Comparison of ENCODE assay signal across 9 cellular contexts in genomic region chr17:19003966-19004600, GRCh38. TPM values are rescaled to one million over a fixed set of nuclear protein-coding genes. Genes with fewer than 3 reads are reported as not detected.
DNase-seq lines count a peak whose midpoint lies in the region; ATAC-seq and TF ChIP-seq lines count a peak whose summit lies in the region.
"Had no signal": no experiment of that assay in that cellular context is flagged by ENCODE, and none has a peak within 500 bp of the region (broad histone marks: within the 10 kb centered on the region; RNA-seq: fewer than 3 reads in every experiment).

No MANE protein-coding gene starts in this region.

- no peaks in the 10 kb centered on the region for H3K27me3 ChIP-seq in OCI-LY1 (ENCODE audit: insufficient read depth, low read length)
- H3K27me3 ChIP-seq in heart right ventricle = peaks cover 0 to 14% (median 0%) of the 10 kb centered on the region in 7 donors
- H3K27me3 ChIP-seq in sigmoid colon = no peaks in the 10 kb centered on the region

- TF ChIP-seq POLR2A in sigmoid colon (IDR thresholded peaks at IDR 0.05) = no peak

- peak; percentile 19 for ATAC-seq in HG02588 (IDR thresholded peaks at IDR 0.05; ENCODE audit: unreplicated experiment)
- peak in 3 of 8 donors; percentile 3 to 16 (median 5) for ATAC-seq in heart right ventricle

- H4K20me1 ChIP-seq in OCI-LY1 (ENCODE audit: insufficient read depth, low read length) = no peaks in the 10 kb centered on the region

- intact Hi-C loops in heart right ventricle (cut with DNase I) (no loop called here), sigmoid colon (cut with DNase I) (no loop called here)

- H3K9me2 ChIP-seq in OCI-LY1 (ENCODE audit: low read depth, low read length) = no peaks in the 10 kb centered on the region

- H3K4me3 ChIP-seq in OCI-LY1 (ENCODE audit: low read depth, low read length, poor library complexity, severe bottlenecking) (peak overlapping the region; percentile 68), heart right ventricle (peak overlapping the region; percentile 14 to 62 (median 55)), sigmoid colon (peak overlapping the region; percentile 47 to 69 (median 64))

- H3K9me3 ChIP-seq in OCI-LY1 (ENCODE audit: low read length) (no peaks in the 10 kb centered on the region), heart right ventricle (peaks cover 0 to 12% (median 0%) of the 10 kb centered on the region in 11 donors), sigmoid colon (no peaks in the 10 kb centered on the region)

- H3K79me2 ChIP-seq in OCI-LY1 (ENCODE audit: insufficient read depth, low read length) = no peaks in the 10 kb centered on the region

- H3K36me3 ChIP-seq in OCI-LY1 (ENCODE audit: insufficient read depth, low read length) (peaks cover 10% of the 10 kb centered on the region; the same call in 1 of the 2 replicates), heart right ventricle (no peaks in the 10 kb centered on the region), sigmoid colon (no peaks in the 10 kb centered on the region)

- no peak for TF ChIP-seq EP300 in sigmoid colon (IDR thresholded peaks at IDR 0.05)

- H3K4me1 ChIP-seq in OCI-LY1 (ENCODE audit: insufficient read depth, low read length, severe bottlenecking) = peaks cover 31% of the 10 kb centered on the region
- peaks cover 0 to 33% (median 10%) of the 10 kb centered on the region in 9 donors for H3K4me1 ChIP-seq in heart right ventricle
- H3K4me1 ChIP-seq in sigmoid colon = peaks cover 0 to 16% (median 13%) of the 10 kb centered on the region in 4 donors

- H3K27ac ChIP-seq in OCI-LY1 (ENCODE audit: low read depth, low read length, poor library complexity, severe bottlenecking) (no peak overlapping the region), heart right ventricle (peak overlapping the region in 1 of 10 donors; percentile 71), sigmoid colon (peak overlapping the region; percentile 64 to 77 (median 70))

- peak overlapping the region; percentile 90 for H3K4me2 ChIP-seq in OCI-LY1 (ENCODE audit: low read length)

- WGBS in heart right ventricle, 2 donors = 4% methylated on average over 46 of the region's 46 CpGs
- 1% methylated on average over 46 of the region's 46 CpGs for WGBS in sigmoid colon, 2 donors

- peak overlapping the region; percentile 66 for H3K9ac ChIP-seq in OCI-LY1 (ENCODE audit: low read length)

- DNase-seq in ELR (ENCODE audit: low read depth) = peak; percentile 78
- DNase-seq in activated effector memory CD4-positive, alpha-beta T cell treated with anti-CD3 and anti-CD28 coated beads, Interleukin-2, amount 50 U/mL, for 16 hours = peak; percentile 83
- DNase-seq in heart right ventricle = no peak
- no peak for DNase-seq in sigmoid colon
- no peak for DNase-seq in H4 (ENCODE audit: low spot score)
- no peak for DNase-seq in NCI-H524 treated with DMSO at 0.1 percent for 48 hours (lab: John Stamatoyannopoulos, UW)

- TF ChIP-seq CTCF in OCI-LY1 (IDR thresholded peaks at IDR 0.05; ENCODE audit: low read length) (no peak), heart right ventricle (IDR thresholded peaks at IDR 0.05) (no peak), sigmoid colon (IDR thresholded peaks at IDR 0.05) (no peak)

- H2AFZ ChIP-seq in OCI-LY1 (ENCODE audit: low read length) = no peak overlapping the region

- H3F3A ChIP-seq in OCI-LY1 (ENCODE audit: insufficient read depth, low read length) = no peaks in the 10 kb centered on the region

RNA-seq across cellular contexts. Expression of gene FAM83G, which starts 0.5 kb away (rescaled TPM):
- total RNA-seq in heart right ventricle (1 to 10 TPM in 9 of 10 donors, under 1 TPM in 1; 0.96 to 4.0 (median 1.7) TPM), sigmoid colon (1 to 10 TPM; 2.3 to 2.9 (median 2.6) TPM)
- polyA plus RNA-seq in heart right ventricle (1 to 10 TPM; 1.1 to 5.5 TPM), sigmoid colon (10 to 100 TPM; 10.2 to 23.8 (median 22.0) TPM)
- 4.4 and 5.9 TPM in 2 replicates for total RNA-seq in H4 (2014; rRNA removed; shearing (Covaris generic))

RNA-seq across cellular contexts. Expression of gene GRAP, which starts 42.7 kb away (rescaled TPM):
- 1 to 10 TPM in 9 of 10 donors, under 1 TPM in 1; 0.99 to 3.6 (median 2.2) TPM for total RNA-seq in heart right ventricle
- 1 to 10 TPM; 2.6 to 3.7 TPM for polyA plus RNA-seq in heart right ventricle
- total RNA-seq in sigmoid colon = 1 to 10 TPM; 2.8 to 9.6 (median 3.2) TPM
- polyA plus RNA-seq in sigmoid colon = 10 to 100 TPM in 1 of 3 donors, 1 to 10 TPM in 2; 1.2 to 18.2 (median 9.6) TPM
- total RNA-seq in H4 (2014; rRNA removed; shearing (Covaris generic)) = 0.23 TPM in 1 of 2 replicates, not detected in the other

RNA-seq across cellular contexts. Expression of gene SLC5A10, which starts 52.1 kb away (rescaled TPM):
- under 1 TPM in 4 of 10 donors, not detected in 6; 0.09 to 0.19 (median 0.12) TPM for total RNA-seq in heart right ventricle
- polyA plus RNA-seq in heart right ventricle = under 1 TPM; 0.06 to 0.07 TPM
- not detected for total RNA-seq in sigmoid colon
- under 1 TPM in 1 of 3 donors, not detected in 2; 0.19 TPM for polyA plus RNA-seq in sigmoid colon
- 0.10 TPM in 1 of 2 replicates, not detected in the other for total RNA-seq in H4 (2014; rRNA removed; shearing (Covaris generic))
- total RNA-seq: T-helper 2 cell treated with Interferon-gamma antibody and Interleukin-4, amounts not matched to agents 100 ng/mL and 5 ng/mL, for 36 hours had no signal

Comparison
In these comparisons a context has a peak if more than half of its experiments do, and no peak if none do; other contexts are left out.
1. DNase-seq: peak in ELR (single experiment) and activated effector memory CD4-positive, alpha-beta T cell treated with anti-CD3 and anti-CD28 coated beads, Interleukin-2, amount 50 U/mL, for 16 hours (single experiment); none in heart right ventricle (0 of 2), sigmoid colon (single experiment), H4 (single experiment) and NCI-H524 treated with DMSO at 0.1 percent for 48 hours (single experiment).
2. Peak in every context shown above with its lines, with median percentiles within 50 percentile points of each other: H3K4me3 ChIP-seq.